Comparison of ENCODE assay signal across 8 cellular contexts in genomic region chrX:101348452-101349222, GRCh38. TPM values are rescaled to one million over a fixed set of nuclear protein-coding genes. Genes with fewer than 3 reads are reported as not detected.
DNase-seq lines count a peak whose midpoint lies in the region; ATAC-seq and TF ChIP-seq lines count a peak whose summit lies in the region.

TIMM8A (minus strand) TSS chrX:101348742; CDS start chrX:101348664, 78 bp downstream.

- ATAC-seq in GM19043 (IDR thresholded peaks at IDR 0.05; ENCODE audit: low read depth, unreplicated experiment), result peak; percentile 95
- ATAC-seq in HG03342 (IDR thresholded peaks at IDR 0.05; ENCODE audit: unreplicated experiment), result peak; percentile 98
- peak; percentile 98 for ATAC-seq in activated CD4-positive, alpha-beta T cell treated with anti-CD3 and anti-CD28 coated beads for 36 hours
- ATAC-seq in left colon, result peak; percentile 98

- H3K27me3 Mint-ChIP-seq in activated CD4-positive, alpha-beta T cell treated with anti-CD3 and anti-CD28 coated beads for 36 hours, result no peaks in the 10 kb centered on the region

- DNase-seq in AG20443 (ENCODE audit: low spot score) (peak; percentile 91), NCI-H446 (lab: John Stamatoyannopoulos, UW) (peak; percentile 64 to 69), choroid plexus epithelial cell (ENCODE audit: low read depth) (peak; percentile 69), left colon (peak; percentile 80 to 84)
- DNase-seq in activated CD4-positive, alpha-beta T cell treated with anti-CD3 and anti-CD28 coated beads for 36 hours, result peak; percentile 88
- peak; percentile 75 for DNase-seq in stimulated activated CD4-positive, alpha-beta T cell treated with anti-CD3 and anti-CD28 coated beads, Interleukin-1b, Interleukin-23, amount 100 ng/mL, for 48 hours

- H3K9me3 Mint-ChIP-seq in activated CD4-positive, alpha-beta T cell treated with anti-CD3 and anti-CD28 coated beads for 36 hours (ENCODE audit: low read depth), result no peaks in the 10 kb centered on the region

- CTCF ChIA-PET in activated CD4-positive, alpha-beta T cell treated with anti-CD3 and anti-CD28 coated beads for 36 hours (lab: Charles Lee), result interaction anchor here (0.7 to 1.2 kb wide), 5 partner anchors 14 to 243 kb away, joined by 3 to 7 read pairs (median 3); partner anchors contain the start of gene RPL36A

- H3K36me3 Mint-ChIP-seq in activated CD4-positive, alpha-beta T cell treated with anti-CD3 and anti-CD28 coated beads for 36 hours (ENCODE audit: low read depth), result peaks cover 18% of the 10 kb centered on the region

- H3K4me3 ChIP-seq in choroid plexus epithelial cell (ENCODE audit: low read depth, low read length), result peak within 1 kb of the TSS; percentile 82

- intact Hi-C loops in activated CD4-positive, alpha-beta T cell treated with anti-CD3 and anti-CD28 coated beads for 36 hours (cut with DNase I, micrococcal nuclease), result loop anchor here (1.0 to 5.0 kb wide), 7 partner anchors 42 to 584 kb away; partner anchors contain the start of genes CENPI (in 2 of the 2), HNRNPH2 (in 2 of the 2), RPL36A (in 1 of the 2) and ZMAT1 (in 1 of the 2)
- intact Hi-C loops in left colon (cut with DNase I, micrococcal nuclease), result no loop called here

- H3K4me1 Mint-ChIP-seq in activated CD4-positive, alpha-beta T cell treated with anti-CD3 and anti-CD28 coated beads for 36 hours, result peaks cover 9% of the 10 kb centered on the region

- peak within 1 kb of the TSS; percentile 85 for H3K4me3 Mint-ChIP-seq in activated CD4-positive, alpha-beta T cell treated with anti-CD3 and anti-CD28 coated beads for 36 hours

- TF ChIP-seq CTCF in choroid plexus epithelial cell (conservative IDR thresholded peaks at IDR 0.05; ENCODE audit: low read depth, low read length), result no peak

- H3K27ac Mint-ChIP-seq in activated CD4-positive, alpha-beta T cell treated with anti-CD3 and anti-CD28 coated beads for 36 hours, result peak within 1 kb of the TSS; percentile 93

- POLR2A ChIA-PET in activated CD4-positive, alpha-beta T cell treated with anti-CD3 and anti-CD28 coated beads for 36 hours (lab: Charles Lee), result interaction anchor here (2.2 kb wide), 1 partner anchor 42 kb away, joined by 21 read pairs; the partner anchor contains the start of gene RPL36A

RNA-seq across cellular contexts. Expression of gene TIMM8A, which starts in this region (rescaled TPM):
- total RNA-seq in activated CD4-positive, alpha-beta T cell treated with anti-CD3 and anti-CD28 coated beads for 36 hours, result 10 to 100 TPM; 12.8 to 23.8 TPM
- total RNA-seq in left colon, result 10 to 100 TPM; 13.0 to 16.9 TPM

Comparison
In these comparisons a context has a peak if more than half of its experiments do, and no peak if none do; other contexts are left out.
1. Peak in every context shown above with its lines: DNase-seq, ATAC-seq and H3K4me3 ChIP-seq.
2. intact Hi-C loops: an anchor here in activated CD4-positive, alpha-beta T cell treated with anti-CD3 and anti-CD28 coated beads for 36 hours (1.0 to 5.0 kb wide); none called in left colon.